Comparison of ENCODE assay signal across 22 cellular contexts in genomic region chr17:77824102-77824779, GRCh38.
"Had no signal": no experiment of that assay in that cellular context is flagged by ENCODE, and none has a peak within 500 bp of the region (broad histone marks: within the 10 kb centered on the region; RNA-seq: fewer than 3 reads in every experiment).

No MANE protein-coding gene starts in this region.

- ATAC-seq: T-cell, WTC11 had no signal

- H3K4me3 Mint-ChIP-seq: activated T-cell treated with anti-CD3 and anti-CD28 coated beads, Interleukin-2, amount 50 U/mL, for 24 hours; nephron; T-cell; type B pancreatic cell; WTC11 had no signal

- H3K4me3 ChIP-seq: cardiac muscle cell, stomach had no signal

- DNase-seq: activated CD4-positive, alpha-beta T cell treated with anti-CD3 and anti-CD28 coated beads, Interleukin-2, amount 50 U/mL, for 4 hours; activated CD8-positive, alpha-beta memory T cell treated with anti-CD3 and anti-CD28 coated beads for 24 hours; activated CD8-positive, alpha-beta memory T cell treated with anti-CD3 and anti-CD28 coated beads, Interleukin-2, amount 50 U/mL, for 4 hours; activated naive CD4-positive, alpha-beta T cell treated with Interleukin-2 at 50 U/mL for 16 hours; activated T-cell treated with anti-CD3 and anti-CD28 coated beads, Interleukin-2, amount 50 U/mL, for 24 hours; amygdala; dermis blood vessel endothelial cell; effector memory CD4-positive, alpha-beta T cell; foreskin melanocyte; glutamatergic neuron; mesenchymal stem cell; SIG-M5; stimulated activated CD4-positive, alpha-beta T cell treated with anti-CD3 and anti-CD28 coated beads, Interleukin-4, amount 100 ng/mL, for 4 hours; stomach; T-cell; T1000 had no signal

- H3K27me3 ChIP-seq: cardiac muscle cell, stomach had no signal

- H3K36me3 Mint-ChIP-seq: T-cell, type B pancreatic cell, WTC11 had no signal

- H3K9me3 Mint-ChIP-seq: activated T-cell treated with anti-CD3 and anti-CD28 coated beads, Interleukin-2, amount 50 U/mL, for 24 hours; activated T-helper 2 cell treated with anti-CD3 and anti-CD28 coated beads, Interferon-gamma antibody, Interleukin-2, Interleukin-4, amounts not matched to agents 10 μg/mL and 5 μg/mL and 100 μg/mL, durations not matched to agents 14 hours and 24 hours and 36 hours; nephron; T-cell; type B pancreatic cell; WTC11 had no signal

- H3K27me3 Mint-ChIP-seq: activated T-cell treated with anti-CD3 and anti-CD28 coated beads, Interleukin-2, amount 50 U/mL, for 24 hours; T-cell had no signal

- H3K27ac ChIP-seq: cardiac muscle cell, stomach had no signal

- H3K9me3 ChIP-seq: stomach had no signal

- H3K27ac Mint-ChIP-seq: activated T-cell treated with anti-CD3 and anti-CD28 coated beads, Interleukin-2, amount 50 U/mL, for 24 hours; activated T-helper 2 cell treated with anti-CD3 and anti-CD28 coated beads, Interferon-gamma antibody, Interleukin-2, Interleukin-4, amounts not matched to agents 10 μg/mL and 5 μg/mL and 100 μg/mL, durations not matched to agents 14 hours and 24 hours and 36 hours; progenitor cell of endocrine pancreas; T-cell; type B pancreatic cell; WTC11 had no signal

- H3K36me3 ChIP-seq: cardiac muscle cell, stomach had no signal
